In genomic region chr13:97977376-97977705, GRCh38 we compare ENCODE assay signal across 7 cellular contexts. TPM values are rescaled to one million over a fixed set of nuclear protein-coding genes. Genes with fewer than 3 reads are reported as not detected.
DNase-seq lines count a peak whose midpoint lies in the region; ATAC-seq and TF ChIP-seq lines count a peak whose summit lies in the region.

No MANE protein-coding gene starts in this region.

- TF ChIP-seq POLR2A in gastroesophageal sphincter (IDR thresholded peaks at IDR 0.05) = no peak

- H3K4me1 ChIP-seq in HEK293 (ENCODE audit: control insufficient read depth, insufficient read depth, low read length) (peaks cover 5% of the 10 kb centered on the region; the same call in 1 of the 2 replicates), gastroesophageal sphincter (peaks cover 2 to 58% (median 3%) of the 10 kb centered on the region in 3 donors), smooth muscle cell (ENCODE audit: low read depth) (peaks cover 22% of the 10 kb centered on the region)

- 0 to 6% methylated on average over 2 to 3 of the region's 3 CpGs for WGBS in gastroesophageal sphincter (ENCODE audit: low coverage in 1 of 2), 2 donors
- 5% methylated on average over 3 of the region's 3 CpGs for WGBS in smooth muscle cell (ENCODE audit: low lambda C conversion rate)

- H3K27ac ChIP-seq in HEK293 (ENCODE audit: extremely low read depth, low read depth, low read length) (peak overlapping the region; percentile 85), gastroesophageal sphincter (peak overlapping the region; percentile 76 to 99 (median 95)), smooth muscle cell (ENCODE audit: low read depth) (peak overlapping the region; percentile 72)

- ATAC-seq in T-cell (replicated peaks in 1 of 4) (no peak), gastroesophageal sphincter (no peak), sciatic nerve (no peak), GM21825 (IDR thresholded peaks at IDR 0.05; ENCODE audit: unreplicated experiment) (no peak)

- no peaks in the 10 kb centered on the region for H3F3A ChIP-seq in smooth muscle cell (ENCODE audit: low read depth)

- no peaks in the 10 kb centered on the region for H3K27me3 Mint-ChIP-seq in T-cell

- CTCF ChIA-PET in HEK293 (lab: Yijun Ruan, JAX) (no interaction called here), T-cell (lab: Charles Lee) (interaction anchor here in 1 of 2 donors (0.6 kb wide), 1 partner anchor 29 kb away, joined by 7 read pairs; no protein-coding TSS in a partner anchor)

- H3K36me3 Mint-ChIP-seq in T-cell = peaks cover 2% of the 10 kb centered on the region

- H3K4me3 ChIP-seq in HEK293 (ENCODE audit: low read depth, low read length) = peak overlapping the region; percentile 70
- peak overlapping the region; percentile 83 to 88 for H3K4me3 ChIP-seq in gastroesophageal sphincter
- H3K4me3 ChIP-seq in smooth muscle cell = peak overlapping the region; percentile 90

- H3K4me1 Mint-ChIP-seq in T-cell = peaks cover 51 to 57% (median 52%) of the 10 kb centered on the region in 3 donors

- TF ChIP-seq CTCF in HEK293 (tag by site-specific recombination; IDR thresholded peaks at IDR 0.05) (no peak), gastroesophageal sphincter (IDR thresholded peaks at IDR 0.05) (no peak), smooth muscle cell (IDR thresholded peaks at IDR 0.05; ENCODE audit: borderline replicate concordance, insufficient read depth, poor library complexity, severe bottlenecking) (no peak)

- no peaks in the 10 kb centered on the region for H3K27me3 ChIP-seq in gastroesophageal sphincter
- H3K27me3 ChIP-seq in smooth muscle cell (ENCODE audit: low read depth) = no peaks in the 10 kb centered on the region

- peak overlapping the region; percentile 88 for H3K4me2 ChIP-seq in smooth muscle cell

- peak overlapping the region; percentile 63 for H2AFZ ChIP-seq in smooth muscle cell (ENCODE audit: low read depth)

- H3K9me3 ChIP-seq in HEK293 (ENCODE audit: control insufficient read depth, insufficient read depth, low read depth, low read length) (no peaks in the 10 kb centered on the region), gastroesophageal sphincter (no peaks in the 10 kb centered on the region), smooth muscle cell (replicated peaks; ENCODE audit: low read depth) (no peaks in the 10 kb centered on the region)

- no peaks in the 10 kb centered on the region for H3K9me3 Mint-ChIP-seq in T-cell

- DNase-seq in T-cell (no peak), smooth muscle cell (lab: John Stamatoyannopoulos, UW; ENCODE audit: unreplicated experiment) (no peak), HuH-7 (ENCODE audit: low spot score) (no peak), sciatic nerve (ENCODE audit: low spot score) (no peak)

- peak overlapping the region; percentile 71 to 90 for H3K27ac Mint-ChIP-seq in T-cell

- peak overlapping the region; percentile 84 to 95 (median 93) for H3K4me3 Mint-ChIP-seq in T-cell

- H3K36me3 ChIP-seq in HEK293 (ENCODE audit: control insufficient read depth in 2 of 2, insufficient read depth in 1 of 2, low read length in 2 of 2) (peaks cover 0 to 14% of the 10 kb centered on the region in 2 experiments; a peak in 1 of 3 replicates), gastroesophageal sphincter (no peaks in the 10 kb centered on the region), smooth muscle cell (ENCODE audit: low read depth) (no peaks in the 10 kb centered on the region)

- TF ChIP-seq EP300 in gastroesophageal sphincter (IDR thresholded peaks at IDR 0.05) = no peak

- peaks cover 52% of the 10 kb centered on the region for H3K79me2 ChIP-seq in smooth muscle cell (ENCODE audit: low read depth)

- H4K20me1 ChIP-seq in smooth muscle cell (ENCODE audit: low read depth) = peaks cover 29% of the 10 kb centered on the region

- POLR2A ChIA-PET in HEK293 (lab: Yijun Ruan, JAX) = no interaction called here
- POLR2A ChIA-PET in T-cell (lab: Charles Lee) = no interaction called here

- H3K9ac ChIP-seq in smooth muscle cell (ENCODE audit: low read depth) = peak overlapping the region; percentile 75

- intact Hi-C loops in sciatic nerve (cut with DNase I) = no loop called here

TF ChIP-seq in HEK293, 187 proteins besides CTCF, POLR2A, EP300 and RAD21:
- TF ChIP-seq ZNF341 (tag by site-specific recombination; IDR thresholded peaks at IDR 0.05; ENCODE audit: low read depth) (peak; percentile 58; the same call in 1 of the 2 replicates), ZNF645 (tag by site-specific recombination; IDR thresholded peaks at IDR 0.05) (no peak)

RNA-seq across cellular contexts. Expression of gene IPO5, which starts 23.9 kb away (rescaled TPM):
- total RNA-seq in T-cell (10 to 100 TPM; 70.7 to 81.6 (median 75.7) TPM), gastroesophageal sphincter (100 to 1,000 TPM; 133 to 155 (median 142) TPM), smooth muscle cell (78.6 and 104 TPM in 2 replicates), sciatic nerve (115 TPM)
- 31.3 and 42.9 TPM in 2 replicates for polyA plus RNA-seq in smooth muscle cell
